ENCODE assay signal across 9 cellular contexts in genomic region chr1:100543640-100544039, GRCh38.
DNase-seq lines count a peak whose midpoint lies in the region; ATAC-seq and TF ChIP-seq lines count a peak whose summit lies in the region.
"Had no signal": no experiment of that assay in that cellular context is flagged by ENCODE, and none has a peak within 500 bp of the region (broad histone marks: within the 10 kb centered on the region; RNA-seq: fewer than 3 reads in every experiment).

No MANE protein-coding gene starts in this region.

- in situ Hi-C loops in astrocyte of the spinal cord (cut with HindIII; ENCODE audit: low sequenced_read_pairs), result no loop called here

- no peak overlapping the region for H3K4me3 ChIP-seq in astrocyte of the spinal cord (ENCODE audit: low read depth, low read length)
- H3K4me3 ChIP-seq: thoracic aorta had no signal

- peak; percentile 62 for ATAC-seq in GM21576 (IDR thresholded peaks at IDR 0.05; ENCODE audit: unreplicated experiment)
- ATAC-seq in stimulated activated naive CD8-positive, alpha-beta T cell treated with anti-CD3 and anti-CD28 coated beads, Interleukin-15, Interleukin-2, amounts not matched to agents 100 U/mL and 50 U/mL, for 24 hours, result peak; percentile 62

- peak; percentile 45 for TF ChIP-seq CTCF in LNCAP (IDR thresholded peaks at IDR 0.05)
- TF ChIP-seq CTCF in astrocyte of the spinal cord (IDR thresholded peaks at IDR 0.05; ENCODE audit: low read depth, low read length), result peak; percentile 20

- DNase-seq in NCI-H510A treated with DMSO at 0.1 percent for 48 hours (lab: John Stamatoyannopoulos, UW) (peak; percentile 4), NCI-H510A (lab: John Stamatoyannopoulos, UW) (no peak), astrocyte of the spinal cord (ENCODE audit: low read depth, low spot score) (no peak), hypothalamus (lab: John Stamatoyannopoulos, UW) (no peak), NCI-H526 treated with DMSO at 0.1 percent for 48 hours (lab: John Stamatoyannopoulos, UW) (no peak)
- DNase-seq in stimulated activated naive CD8-positive, alpha-beta T cell treated with anti-CD3 and anti-CD28 coated beads, Interleukin-15, Interleukin-2, amounts not matched to agents 100 U/mL and 50 U/mL, for 24 hours, result peak; percentile 33

Comparison
In these comparisons a context has a peak if more than half of its experiments do, and no peak if none do; other contexts are left out.
1. DNase-seq: peak in NCI-H510A treated with DMSO at 0.1 percent for 48 hours (single experiment) and stimulated activated naive CD8-positive, alpha-beta T cell treated with anti-CD3 and anti-CD28 coated beads, Interleukin-15, Interleukin-2, amounts not matched to agents 100 U/mL and 50 U/mL, for 24 hours (single experiment); none in NCI-H510A (single experiment), astrocyte of the spinal cord (single experiment), hypothalamus (0 of 51) and NCI-H526 treated with DMSO at 0.1 percent for 48 hours (single experiment).